1 cellular context compared by ENCODE assay signal in genomic region chr7:105790452-105790851, GRCh38.
TF ChIP-seq lines count a peak whose summit lies in the region.

No MANE protein-coding gene starts in this region.

TF ChIP-seq in K562, 482 proteins besides CTCF, POLR2A, EP300 and RAD21 (continued from another document):
- TF ChIP-seq DACH1 (IDR thresholded peaks at IDR 0.05; ENCODE audit: partially characterized antibody) (peak; percentile 97), MTA1 (IDR thresholded peaks at IDR 0.05; ENCODE audit: borderline replicate concordance) (peak; percentile 81; the same call in 1 of the 2 replicates), GATA2 (CRISPR knock-in tag; IDR thresholded peaks at IDR 0.05) (peak; percentile 56; the same call in 1 of the 2 replicates), GATAD2B (IDR thresholded peaks at IDR 0.05; ENCODE audit: borderline replicate concordance) (peak; percentile 50; the same call in 1 of the 2 replicates)
TF ChIP-seq in K562: peak in this region for 5; not testable (repeated sequence) for 477.
